ENCODE assay signal across 21 cellular contexts in genomic region chr5:62608529-62609511, GRCh38. TPM values are rescaled to one million over a fixed set of nuclear protein-coding genes. Genes with fewer than 3 reads are reported as not detected.
A peak's percentile ranks its signal among the peaks of the same experiment; 100 is the strongest.
DNase-seq lines count a peak whose midpoint lies in the region; ATAC-seq and TF ChIP-seq lines count a peak whose summit lies in the region.
"Had no signal": no experiment of that assay in that cellular context is flagged by ENCODE, and none has a peak within 500 bp of the region (broad histone marks: within the 10 kb centered on the region; RNA-seq: fewer than 3 reads in every experiment).

No MANE protein-coding gene starts in this region.

- no peak overlapping the region for H3K27ac ChIP-seq in right cardiac atrium (ENCODE audit: low read length)
- H3K27ac ChIP-seq: 22Rv1, SK-N-MC had no signal

- peak; percentile 44 to 74 for ATAC-seq in right cardiac atrium
- ATAC-seq in GM21381 (IDR thresholded peaks at IDR 0.05; ENCODE audit: unreplicated experiment) = no peak
- no peak for ATAC-seq in HG03520 (IDR thresholded peaks at IDR 0.05; ENCODE audit: unreplicated experiment)
- ATAC-seq: CD8-positive, alpha-beta T cell had no signal

- peak; percentile 27 for DNase-seq in activated CD4-positive, alpha-beta T cell treated with anti-CD3 and anti-CD28 coated beads, Interleukin-2, amount 10 ng/mL, durations not matched to agents 24 days and 14 days
- no peak for DNase-seq in activated CD4-positive, alpha-beta T cell treated with anti-CD3 and anti-CD28 coated beads, Interleukin-2, amount 50 U/mL, for 1 hour
- DNase-seq in AG10803 (ENCODE audit: low read depth) (peak; percentile 7), right cardiac atrium (peak in 2 of 3 donors; percentile 65 to 69), NCI-H1092 (lab: John Stamatoyannopoulos, UW) (no peak)
- DNase-seq: ACHN; CD8-positive, alpha-beta T cell; DND-41; H7; NCI-H1694; NCI-H2081; NCI-H2171 treated with DMSO at 0.1 percent for 48 hours; NCI-H526 treated with DMSO at 0.1 percent for 48 hours; OCI-M1; SHP77 had no signal

- intact Hi-C loops in activated CD4-positive, alpha-beta T cell treated with anti-CD3 and anti-CD28 coated beads, Interleukin-2, amount 10 ng/mL, durations not matched to agents 24 days and 14 days (cut with micrococcal nuclease) = no loop called here
- intact Hi-C loops in right cardiac atrium (cut with DNase I) = no loop called here

- peaks cover 16% of the 10 kb centered on the region for H3K9me3 Mint-ChIP-seq in activated CD4-positive, alpha-beta T cell treated with anti-CD3 and anti-CD28 coated beads, Interleukin-2, amount 10 ng/mL, durations not matched to agents 24 days and 14 days
- peaks cover 0 to 2% (median 0%) of the 10 kb centered on the region in 5 experiments for H3K9me3 Mint-ChIP-seq in brain
- H3K9me3 Mint-ChIP-seq: CD8-positive, alpha-beta T cell; IgD-negative memory B cell had no signal

- no peaks in the 10 kb centered on the region for H3K9me3 ChIP-seq in right cardiac atrium (ENCODE audit: control insufficient read depth, low read length)

- H3K36me3 Mint-ChIP-seq in activated CD4-positive, alpha-beta T cell treated with anti-CD3 and anti-CD28 coated beads, Interleukin-2, amount 10 ng/mL, durations not matched to agents 24 days and 14 days (ENCODE audit: low read depth) = peaks cover 24% of the 10 kb centered on the region
- peaks cover 42% of the 10 kb centered on the region for H3K36me3 Mint-ChIP-seq in brain

- H3K4me3 Mint-ChIP-seq in activated CD4-positive, alpha-beta T cell treated with anti-CD3 and anti-CD28 coated beads, Interleukin-2, amount 10 ng/mL, durations not matched to agents 24 days and 14 days = no peak overlapping the region
- H3K4me3 Mint-ChIP-seq in brain = no peak overlapping the region
- H3K4me3 Mint-ChIP-seq: CD8-positive, alpha-beta T cell; IgD-negative memory B cell had no signal

- H3K4me1 Mint-ChIP-seq in activated CD4-positive, alpha-beta T cell treated with anti-CD3 and anti-CD28 coated beads, Interleukin-2, amount 10 ng/mL, durations not matched to agents 24 days and 14 days = peaks cover 5% of the 10 kb centered on the region
- H3K4me1 Mint-ChIP-seq in brain = no peaks in the 10 kb centered on the region
- H3K4me1 Mint-ChIP-seq: IgD-negative memory B cell had no signal

- H3K27ac Mint-ChIP-seq in activated CD4-positive, alpha-beta T cell treated with anti-CD3 and anti-CD28 coated beads, Interleukin-2, amount 10 ng/mL, durations not matched to agents 24 days and 14 days = no peak overlapping the region
- H3K27ac Mint-ChIP-seq in brain = peak overlapping the region in 3 of 5 experiments; percentile 3 to 86 (median 18)
- H3K27ac Mint-ChIP-seq: CD8-positive, alpha-beta T cell; IgD-negative memory B cell had no signal

- H3K4me3 ChIP-seq in AG10803 (ENCODE audit: low read length) (no peak overlapping the region), right cardiac atrium (ENCODE audit: low read length) (no peak overlapping the region)
- H3K4me3 ChIP-seq: SK-N-MC had no signal

- WGBS in right cardiac atrium = 76% methylated on average over 7 of the region's 7 CpGs

- no peaks in the 10 kb centered on the region for H3K27me3 Mint-ChIP-seq in activated CD4-positive, alpha-beta T cell treated with anti-CD3 and anti-CD28 coated beads, Interleukin-2, amount 10 ng/mL, durations not matched to agents 24 days and 14 days
- no peaks in the 10 kb centered on the region for H3K27me3 Mint-ChIP-seq in brain
- H3K27me3 Mint-ChIP-seq: IgD-negative memory B cell had no signal

- H3K4me1 ChIP-seq in right cardiac atrium (ENCODE audit: control insufficient read depth, insufficient read depth, low read length) = no peaks in the 10 kb centered on the region

- TF ChIP-seq CTCF in AG10803 (conservative IDR thresholded peaks at IDR 0.05; ENCODE audit: low read length) (no peak), brain (conservative IDR thresholded peaks at IDR 0.05) (no peak)

- no peaks in the 10 kb centered on the region for H3K27me3 ChIP-seq in right cardiac atrium (ENCODE audit: control insufficient read depth, insufficient read depth)

RNA-seq across cellular contexts. Expression of gene LRRC70, which starts 30.2 kb away (rescaled TPM):
- 0.73 and 2.0 TPM in 2 replicates for total RNA-seq in activated CD4-positive, alpha-beta T cell treated with anti-CD3 and anti-CD28 coated beads, Interleukin-2, amount 10 ng/mL, durations not matched to agents 24 days and 14 days
- not detected for polyA plus RNA-seq in brain (ENCODE audit: insufficient read depth, low read depth, low replicate concordance)
- total RNA-seq in right cardiac atrium = 1 to 10 TPM in 3 of 4 donors, under 1 TPM in 1; 0.86 to 2.5 (median 2.0) TPM
- polyA plus RNA-seq in right cardiac atrium = 3.8 TPM
- polyA plus RNA-seq: IgD-negative memory B cell had no signal

Comparison
In these comparisons a context has a peak if more than half of its experiments do, and no peak if none do; other contexts are left out.
1. DNase-seq: peak in activated CD4-positive, alpha-beta T cell treated with anti-CD3 and anti-CD28 coated beads, Interleukin-2, amount 10 ng/mL, durations not matched to agents 24 days and 14 days (single experiment), AG10803 (single experiment) and right cardiac atrium (2 of 3); none in activated CD4-positive, alpha-beta T cell treated with anti-CD3 and anti-CD28 coated beads, Interleukin-2, amount 50 U/mL, for 1 hour (single experiment) and NCI-H1092 (single experiment).
2. ATAC-seq: peak in right cardiac atrium (2 of 2); none in GM21381 (single experiment) and HG03520 (single experiment).